ENCODE assay signal across 22 cellular contexts in the genomic region with DNA sequence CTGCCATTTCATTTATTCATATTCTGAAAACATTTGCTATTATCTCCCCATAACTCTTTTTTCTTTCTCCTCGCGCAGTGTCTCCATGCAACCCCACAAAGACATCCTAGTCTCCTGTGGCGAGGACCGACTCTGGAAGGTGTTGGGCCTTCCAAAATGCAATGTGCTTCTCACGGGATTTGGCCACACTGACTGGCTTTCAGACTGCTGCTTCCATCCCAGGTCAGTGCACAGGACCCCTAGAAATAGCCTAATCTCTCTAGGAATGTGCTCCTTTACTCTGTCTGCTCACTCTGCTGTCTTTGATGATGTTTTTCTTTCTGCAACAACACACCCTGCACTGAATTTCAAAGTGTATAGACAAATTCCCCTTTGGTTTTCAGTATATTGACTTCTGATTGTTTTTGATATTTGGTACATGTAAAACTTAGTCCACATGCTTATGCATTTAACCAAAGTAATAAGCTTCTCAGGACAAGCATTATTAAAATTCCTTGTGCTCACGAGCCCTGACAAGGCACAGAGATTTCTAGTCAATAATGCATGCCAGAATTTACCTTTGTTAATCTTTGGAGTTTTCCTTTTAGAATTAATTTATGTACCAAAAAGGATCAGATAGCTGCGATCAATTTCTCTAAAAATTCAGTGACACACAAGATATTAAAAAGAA.
"Had no signal": no experiment of that assay in that cellular context is flagged by ENCODE, and none has a peak within 500 bp of the region (broad histone marks: within the 10 kb centered on the region; RNA-seq: fewer than 3 reads in every experiment).

No MANE protein-coding gene starts in this region.

- ATAC-seq: activated CD4-positive, alpha-beta T cell treated with anti-CD3 and anti-CD28 coated beads for 36 hours; activated T-cell treated with anti-CD3 and anti-CD28 coated beads, Interleukin-2, amount 50 U/mL, for 4 hours; natural killer cell; sciatic nerve; stimulated activated effector memory CD8-positive, alpha-beta T cell treated with anti-CD3 and anti-CD28 coated beads, Interleukin-12 subunit alpha, Interleukin-12 subunit beta, amount 100 ng/mL, for 72 hours; stimulated activated naive CD8-positive, alpha-beta T cell treated with anti-CD3 and anti-CD28 coated beads, Interleukin-15, amount 100 ng/mL, for 72 hours had no signal

- DNase-seq: activated B cell treated with CpG ODN at 0.5 μM for 24 hours; activated CD4-positive, alpha-beta T cell treated with anti-CD3 and anti-CD28 coated beads for 36 hours; activated CD4-positive, alpha-beta T cell treated with anti-CD3 and anti-CD28 coated beads, Interleukin-2, amount 50 U/mL, for 4 hours; activated CD8-positive, alpha-beta memory T cell treated with anti-CD3 and anti-CD28 coated beads for 24 hours; activated CD8-positive, alpha-beta memory T cell treated with anti-CD3 and anti-CD28 coated beads, Interleukin-2, amount 50 U/mL, for 4 hours; activated naive CD4-positive, alpha-beta T cell; activated T-cell treated with anti-CD3 and anti-CD28 coated beads, Interleukin-2, amount 50 U/mL, for 4 hours; colonic mucosa; erythroblast; foreskin fibroblast; immature natural killer cell; left ventricle myocardium inferior; midbrain; natural killer cell; nucleus accumbens; stimulated activated CD4-positive, alpha-beta T cell treated with anti-CD3 and anti-CD28 coated beads, Interleukin-2, amount 100 ng/mL, for 24 hours; stimulated activated naive CD8-positive, alpha-beta T cell treated with anti-CD3 and anti-CD28 coated beads, Interleukin-15, amount 100 ng/mL, for 72 hours; T-helper 9 cell; tibial artery had no signal

- H2AFZ ChIP-seq: parathyroid adenoma had no signal

- H3K36me3 ChIP-seq: colonic mucosa, left ventricle myocardium inferior, tibial artery had no signal

- H3K4me1 ChIP-seq: colonic mucosa, left ventricle myocardium inferior, parathyroid adenoma, tibial artery had no signal

- H3K4me3 ChIP-seq: colonic mucosa, left ventricle myocardium inferior, tibial artery had no signal

- H3K27me3 ChIP-seq: colonic mucosa, tibial artery had no signal

- H3K9me3 ChIP-seq: colonic mucosa had no signal
